In genomic region chr11:94107363-94107762, GRCh38 we compare ENCODE assay signal across 2 cellular contexts.
TF ChIP-seq lines count a peak whose summit lies in the region.

No MANE protein-coding gene starts in this region.

TF ChIP-seq in K562, 482 proteins besides CTCF, POLR2A, EP300 and RAD21:
- TF ChIP-seq ZNF3 (CRISPR knock-in tag; IDR thresholded peaks at IDR 0.05) (no peak), ZBTB34 (CRISPR knock-in tag; IDR thresholded peaks at IDR 0.05) (no peak), SMC3 (conservative IDR thresholded peaks at IDR 0.05; ENCODE audit: insufficient read depth, low read depth, low read length) (0 out of 2 replicates have a peak, but pooled peaks have one; percentile 6), SAP30 (IDR thresholded peaks at IDR 0.05; ENCODE audit: borderline replicate concordance, insufficient read depth, low read depth, low read length, poor library complexity, severe bottlenecking) (no peak), JUND (IDR thresholded peaks at IDR 0.05; ENCODE audit: borderline replicate concordance, low read depth, low read length) (no peak), JUND (tag; IDR thresholded peaks at IDR 0.05; ENCODE audit: borderline replicate concordance, low read depth, low read length) (no peak), MAZ (CRISPR knock-in tag; conservative IDR thresholded peaks at IDR 0.05 in 1 of 2, IDR thresholded peaks at IDR 0.05 in 1 of 2) (no peak), MBD1 (CRISPR knock-in tag; IDR thresholded peaks at IDR 0.05) (no peak), ESRRA (IDR thresholded peaks at IDR 0.05; ENCODE audit: borderline replicate concordance, low read depth) (no peak)
TF ChIP-seq in K562: peak in this region for 1.

TF ChIP-seq in WTC11, 78 proteins besides CTCF, POLR2A, EP300 and RAD21:
- TF ChIP-seq GRHL2 (CRISPR knock-in tag; IDR thresholded peaks at IDR 0.05; ENCODE audit: insufficient replicate concordance, severe bottlenecking) = no peak
- TF ChIP-seq NFYB (CRISPR knock-in tag; conservative IDR thresholded peaks at IDR 0.05; ENCODE audit: low read depth) = no peak
- TF ChIP-seq ATF1 (CRISPR knock-in tag; IDR thresholded peaks at IDR 0.05) = no peak
- no peak for TF ChIP-seq TEAD4 (CRISPR knock-in tag; IDR thresholded peaks at IDR 0.05)
- no peak for TF ChIP-seq IRF2 (CRISPR knock-in tag; IDR thresholded peaks at IDR 0.05; ENCODE audit: borderline replicate concordance, low read depth)
- TF ChIP-seq ZNF219 (CRISPR knock-in tag; IDR thresholded peaks at IDR 0.05; ENCODE audit: borderline replicate concordance) = no peak
- no peak for TF ChIP-seq ESRRA (CRISPR knock-in tag; IDR thresholded peaks at IDR 0.05; ENCODE audit: borderline replicate concordance)
- TF ChIP-seq ZSCAN18 (CRISPR knock-in tag; IDR thresholded peaks at IDR 0.05) = no peak
- no peak for TF ChIP-seq HMGXB4 (CRISPR knock-in tag; IDR thresholded peaks at IDR 0.05)
- no peak for TF ChIP-seq SP1 (CRISPR knock-in tag; conservative IDR thresholded peaks at IDR 0.05)
- no peak for TF ChIP-seq NFATC4 (CRISPR knock-in tag; IDR thresholded peaks at IDR 0.05)
- TF ChIP-seq CREM (CRISPR knock-in tag; IDR thresholded peaks at IDR 0.05) = no peak
- TF ChIP-seq EMX1 (CRISPR knock-in tag; IDR thresholded peaks at IDR 0.05) = no peak
